1 cellular context compared by ENCODE assay signal in genomic region chr3:169772951-169773816, GRCh38.
TF ChIP-seq lines count a peak whose summit lies in the region.

MYNN (plus strand) TSS chr3:169773396; CDS start chr3:169774296, 900 bp downstream.

TF ChIP-seq in WTC11, 78 proteins besides CTCF, POLR2A, EP300 and RAD21 (continued from another document and continues in another):
- TF ChIP-seq PRDM15 (CRISPR knock-in tag; IDR thresholded peaks at IDR 0.05) = no peak
- TF ChIP-seq ZNF138 (CRISPR knock-in tag; conservative IDR thresholded peaks at IDR 0.05) = no peak
- TF ChIP-seq, protein P1, sequence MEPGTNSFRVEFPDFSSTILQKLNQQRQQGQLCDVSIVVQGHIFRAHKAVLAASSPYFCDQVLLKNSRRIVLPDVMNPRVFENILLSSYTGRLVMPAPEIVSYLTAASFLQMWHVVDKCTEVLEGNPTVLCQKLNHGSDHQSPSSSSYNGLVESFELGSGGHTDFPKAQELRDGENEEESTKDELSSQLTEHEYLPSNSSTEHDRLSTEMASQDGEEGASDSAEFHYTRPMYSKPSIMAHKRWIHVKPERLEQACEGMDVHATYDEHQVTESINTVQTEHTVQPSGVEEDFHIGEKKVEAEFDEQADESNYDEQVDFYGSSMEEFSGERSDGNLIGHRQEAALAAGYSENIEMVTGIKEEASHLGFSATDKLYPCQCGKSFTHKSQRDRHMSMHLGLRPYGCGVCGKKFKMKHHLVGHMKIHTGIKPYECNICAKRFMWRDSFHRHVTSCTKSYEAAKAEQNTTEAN (CRISPR knock-in tag; IDR thresholded peaks at IDR 0.05) = no peak; the same call in 1 of the 2 replicates
- no peak for TF ChIP-seq IRF1 (CRISPR knock-in tag; IDR thresholded peaks at IDR 0.05)
- TF ChIP-seq PRRX2 (CRISPR knock-in tag; IDR thresholded peaks at IDR 0.05) = no peak
- no peak for TF ChIP-seq TEAD4 (CRISPR knock-in tag; IDR thresholded peaks at IDR 0.05)
- TF ChIP-seq MYBL2 (CRISPR knock-in tag; IDR thresholded peaks at IDR 0.05) = peak; percentile 63; the same call in 1 of the 2 replicates
- no peak for TF ChIP-seq ZNF671 (CRISPR knock-in tag; IDR thresholded peaks at IDR 0.05)
- no peak for TF ChIP-seq SOX15 (CRISPR knock-in tag; IDR thresholded peaks at IDR 0.05)
- TF ChIP-seq NFATC4 (CRISPR knock-in tag; IDR thresholded peaks at IDR 0.05) = no peak
- TF ChIP-seq, protein P2, sequence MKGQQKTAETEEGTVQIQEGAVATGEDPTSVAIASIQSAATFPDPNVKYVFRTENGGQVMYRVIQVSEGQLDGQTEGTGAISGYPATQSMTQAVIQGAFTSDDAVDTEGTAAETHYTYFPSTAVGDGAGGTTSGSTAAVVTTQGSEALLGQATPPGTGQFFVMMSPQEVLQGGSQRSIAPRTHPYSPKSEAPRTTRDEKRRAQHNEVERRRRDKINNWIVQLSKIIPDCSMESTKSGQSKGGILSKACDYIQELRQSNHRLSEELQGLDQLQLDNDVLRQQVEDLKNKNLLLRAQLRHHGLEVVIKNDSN (CRISPR knock-in tag; IDR thresholded peaks at IDR 0.05) = no peak
- TF ChIP-seq OVOL2 (CRISPR knock-in tag; IDR thresholded peaks at IDR 0.05; ENCODE audit: borderline replicate concordance) = no peak
- peak; percentile 70; the same call in 1 of the 2 replicates for TF ChIP-seq SP1 (CRISPR knock-in tag; conservative IDR thresholded peaks at IDR 0.05)
- TF ChIP-seq ZNF512 (CRISPR knock-in tag; IDR thresholded peaks at IDR 0.05; ENCODE audit: borderline replicate concordance) = no peak
- TF ChIP-seq ETV6 (CRISPR knock-in tag; IDR thresholded peaks at IDR 0.05) = peak; percentile 64
- TF ChIP-seq SMAD3 (CRISPR knock-in tag; IDR thresholded peaks at IDR 0.05; ENCODE audit: borderline replicate concordance) = no peak
- TF ChIP-seq NR1H2 (CRISPR knock-in tag; IDR thresholded peaks at IDR 0.05) = no peak
- TF ChIP-seq ZNF317 (CRISPR knock-in tag; IDR thresholded peaks at IDR 0.05; ENCODE audit: borderline replicate concordance, low read depth) = no peak
- TF ChIP-seq, protein P3, sequence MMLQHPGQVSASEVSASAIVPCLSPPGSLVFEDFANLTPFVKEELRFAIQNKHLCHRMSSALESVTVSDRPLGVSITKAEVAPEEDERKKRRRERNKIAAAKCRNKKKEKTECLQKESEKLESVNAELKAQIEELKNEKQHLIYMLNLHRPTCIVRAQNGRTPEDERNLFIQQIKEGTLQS (CRISPR knock-in tag; conservative IDR thresholded peaks at IDR 0.05) = no peak
- TF ChIP-seq KAT7 (CRISPR knock-in tag; IDR thresholded peaks at IDR 0.05; ENCODE audit: borderline replicate concordance) = peak; percentile 61; the same call in 1 of the 2 replicates
- no peak for TF ChIP-seq TCF7 (CRISPR knock-in tag; IDR thresholded peaks at IDR 0.05; ENCODE audit: low read depth)
- no peak for TF ChIP-seq GRHL2 (CRISPR knock-in tag; IDR thresholded peaks at IDR 0.05; ENCODE audit: insufficient replicate concordance, severe bottlenecking)
- no peak for TF ChIP-seq ZNF121 (CRISPR knock-in tag; IDR thresholded peaks at IDR 0.05)
- no peak; the same call in 1 of the 2 replicates for TF ChIP-seq NFE2L1 (CRISPR knock-in tag; IDR thresholded peaks at IDR 0.05)
- TF ChIP-seq ZNF232 (CRISPR knock-in tag; IDR thresholded peaks at IDR 0.05) = 0 out of 2 replicates have a peak, but pooled peaks have one; percentile 67
- TF ChIP-seq, protein P4, sequence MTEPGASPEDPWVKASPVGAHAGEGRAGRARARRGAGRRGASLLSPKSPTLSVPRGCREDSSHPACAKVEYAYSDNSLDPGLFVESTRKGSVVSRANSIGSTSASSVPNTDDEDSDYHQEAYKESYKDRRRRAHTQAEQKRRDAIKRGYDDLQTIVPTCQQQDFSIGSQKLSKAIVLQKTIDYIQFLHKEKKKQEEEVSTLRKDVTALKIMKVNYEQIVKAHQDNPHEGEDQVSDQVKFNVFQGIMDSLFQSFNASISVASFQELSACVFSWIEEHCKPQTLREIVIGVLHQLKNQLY (CRISPR knock-in tag; IDR thresholded peaks at IDR 0.05) = no peak
- no peak for TF ChIP-seq RORB (CRISPR knock-in tag; IDR thresholded peaks at IDR 0.05)
- TF ChIP-seq, protein P5, sequence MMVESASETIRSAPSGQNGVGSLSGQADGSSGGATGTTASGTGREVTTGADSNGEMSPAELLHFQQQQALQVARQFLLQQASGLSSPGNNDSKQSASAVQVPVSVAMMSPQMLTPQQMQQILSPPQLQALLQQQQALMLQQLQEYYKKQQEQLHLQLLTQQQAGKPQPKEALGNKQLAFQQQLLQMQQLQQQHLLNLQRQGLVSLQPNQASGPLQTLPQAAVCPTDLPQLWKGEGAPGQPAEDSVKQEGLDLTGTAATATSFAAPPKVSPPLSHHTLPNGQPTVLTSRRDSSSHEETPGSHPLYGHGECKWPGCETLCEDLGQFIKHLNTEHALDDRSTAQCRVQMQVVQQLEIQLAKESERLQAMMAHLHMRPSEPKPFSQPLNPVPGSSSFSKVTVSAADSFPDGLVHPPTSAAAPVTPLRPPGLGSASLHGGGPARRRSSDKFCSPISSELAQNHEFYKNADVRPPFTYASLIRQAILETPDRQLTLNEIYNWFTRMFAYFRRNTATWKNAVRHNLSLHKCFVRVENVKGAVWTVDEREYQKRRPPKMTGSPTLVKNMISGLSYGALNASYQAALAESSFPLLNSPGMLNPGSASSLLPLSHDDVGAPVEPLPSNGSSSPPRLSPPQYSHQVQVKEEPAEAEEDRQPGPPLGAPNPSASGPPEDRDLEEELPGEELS (CRISPR knock-in tag; IDR thresholded peaks at IDR 0.05) = peak; percentile 63; the same call in 1 of the 2 replicates
- TF ChIP-seq ELF4 (CRISPR knock-in tag; IDR thresholded peaks at IDR 0.05; ENCODE audit: low read depth) = no peak
- TF ChIP-seq HMGXB4 (CRISPR knock-in tag; IDR thresholded peaks at IDR 0.05) = peak; percentile 79
- TF ChIP-seq ZNF532 (CRISPR knock-in tag; IDR thresholded peaks at IDR 0.05; ENCODE audit: borderline replicate concordance) = no peak
- no peak for TF ChIP-seq JUN (CRISPR knock-in tag; IDR thresholded peaks at IDR 0.05)
- TF ChIP-seq SMAD4 (CRISPR knock-in tag; IDR thresholded peaks at IDR 0.05) = no peak
- no peak for TF ChIP-seq AR (CRISPR knock-in tag; IDR thresholded peaks at IDR 0.05)
- TF ChIP-seq RELA (CRISPR knock-in tag; IDR thresholded peaks at IDR 0.05; ENCODE audit: borderline replicate concordance) = peak; percentile 74; the same call in 1 of the 2 replicates
- no peak for TF ChIP-seq E2F4 (CRISPR knock-in tag; IDR thresholded peaks at IDR 0.05; ENCODE audit: borderline replicate concordance, low read depth)
